Comparison of ENCODE assay signal across 16 cellular contexts in genomic region chr14:90487462-90487861, GRCh38.
A peak's percentile ranks its signal among the peaks of the same experiment; 100 is the strongest.
DNase-seq lines count a peak whose midpoint lies in the region; ATAC-seq and TF ChIP-seq lines count a peak whose summit lies in the region.
"Had no signal": no experiment of that assay in that cellular context is flagged by ENCODE, and none has a peak within 500 bp of the region (broad histone marks: within the 10 kb centered on the region; RNA-seq: fewer than 3 reads in every experiment).

No MANE protein-coding gene starts in this region.

- H3K27me3 ChIP-seq in BLaER1 = no peaks in the 10 kb centered on the region

- CTCF ChIA-PET in GM10248 (lab: Yijun Ruan, JAX) = no interaction called here

- no peaks in the 10 kb centered on the region for H3K9me3 ChIP-seq in BLaER1
- H3K9me3 ChIP-seq: A549, HAP-1 had no signal

- POLR2A ChIA-PET in GM10248 (lab: Yijun Ruan, JAX) = interaction anchor here (0.6 kb wide), 1 partner anchor 543 kb away, joined by 6 read pairs; no protein-coding TSS in a partner anchor

- H3K27me3 Mint-ChIP-seq in neural crest cell (ENCODE audit: low read depth) = peaks cover under 1% of the 10 kb centered on the region
- peaks cover 5% of the 10 kb centered on the region for H3K27me3 Mint-ChIP-seq in T-helper 2 cell treated with Interferon-gamma antibody and Interleukin-4, amounts not matched to agents 5 μg/mL and 100 μg/mL, for 36 hours (ENCODE audit: low read depth)

- peaks cover 29% of the 10 kb centered on the region for H3K4me1 Mint-ChIP-seq in neural crest cell
- H3K4me1 Mint-ChIP-seq in T-helper 2 cell treated with Interferon-gamma antibody and Interleukin-4, amounts not matched to agents 5 μg/mL and 100 μg/mL, for 36 hours (ENCODE audit: low read depth) = peaks cover 4% of the 10 kb centered on the region
- H3K4me1 Mint-ChIP-seq: B cell had no signal

- no peak for ATAC-seq in stimulated activated naive CD8-positive, alpha-beta T cell treated with anti-CD3 and anti-CD28 coated beads, Interleukin-15, Interleukin-2, amounts not matched to agents 100 U/mL and 50 U/mL, for 24 hours
- ATAC-seq: A549 had no signal

- H3K9ac ChIP-seq in BLaER1 = peak overlapping the region; percentile 43; the same call in 1 of the 2 replicates
- H3K9ac ChIP-seq: KMS-11 had no signal

- no peaks in the 10 kb centered on the region for H4K20me1 ChIP-seq in BLaER1

- no peaks in the 10 kb centered on the region for H3K36me3 ChIP-seq in BLaER1
- H3K36me3 ChIP-seq: HAP-1 had no signal

- peak overlapping the region; percentile 71 for H3K27ac Mint-ChIP-seq in neural crest cell (ENCODE audit: unreplicated experiment)
- H3K27ac Mint-ChIP-seq in T-helper 2 cell treated with Interferon-gamma antibody and Interleukin-4, amounts not matched to agents 5 μg/mL and 100 μg/mL, for 36 hours = no peak overlapping the region
- H3K27ac Mint-ChIP-seq: B cell; CD4-positive, CD25-positive, alpha-beta regulatory T cell had no signal

- no peak overlapping the region for H3K4me3 Mint-ChIP-seq in neural crest cell
- H3K4me3 Mint-ChIP-seq in T-helper 2 cell treated with Interferon-gamma antibody and Interleukin-4, amounts not matched to agents 5 μg/mL and 100 μg/mL, for 36 hours = no peak overlapping the region
- H3K4me3 Mint-ChIP-seq: B cell; CD4-positive, CD25-positive, alpha-beta regulatory T cell had no signal

- H3K4me2 ChIP-seq in BLaER1 = peak overlapping the region; percentile 76
- H3K4me2 ChIP-seq: A549, KMS-11 had no signal

- H3K9me3 Mint-ChIP-seq in neural crest cell = no peaks in the 10 kb centered on the region
- no peaks in the 10 kb centered on the region for H3K9me3 Mint-ChIP-seq in T-helper 2 cell treated with Interferon-gamma antibody and Interleukin-4, amounts not matched to agents 5 μg/mL and 100 μg/mL, for 36 hours

- peak overlapping the region; percentile 69 for H3K27ac ChIP-seq in BLaER1
- peak overlapping the region; percentile 60 for H3K27ac ChIP-seq in cingulate gyrus (ENCODE audit: low read depth, low read length)
- H3K27ac ChIP-seq: A549, HL-60, KMS-11, SK-N-MC had no signal

- H3K4me1 ChIP-seq in BLaER1 = peaks cover 53% of the 10 kb centered on the region
- H3K4me1 ChIP-seq: A549, HAP-1 had no signal

- TF ChIP-seq CTCF in GM10248 (IDR thresholded peaks at IDR 0.05; ENCODE audit: control extremely low read depth, extremely low read depth, low read depth, missing control alignments) = no peak
- no peak for TF ChIP-seq CTCF in neural crest cell (conservative IDR thresholded peaks at IDR 0.05)

- no peaks in the 10 kb centered on the region for H3K36me3 Mint-ChIP-seq in neural crest cell (ENCODE audit: low read depth)
- no peaks in the 10 kb centered on the region for H3K36me3 Mint-ChIP-seq in T-helper 2 cell treated with Interferon-gamma antibody and Interleukin-4, amounts not matched to agents 5 μg/mL and 100 μg/mL, for 36 hours (ENCODE audit: low read depth)
- H3K36me3 Mint-ChIP-seq: CD4-positive, CD25-positive, alpha-beta regulatory T cell had no signal

- peak; percentile 4 for DNase-seq in GM10248 (ENCODE audit: extremely low spot score)
- DNase-seq in neural crest cell (ENCODE audit: low read depth, low spot score) = no peak
- DNase-seq in T-helper 2 cell treated with Interferon-gamma antibody and Interleukin-4, amounts not matched to agents 5 μg/mL and 100 μg/mL, for 36 hours (ENCODE audit: low spot score) = no peak
- DNase-seq in stimulated activated naive CD8-positive, alpha-beta T cell treated with anti-CD3 and anti-CD28 coated beads, Interleukin-15, Interleukin-2, amounts not matched to agents 100 U/mL and 50 U/mL, for 24 hours = no peak
- no peak for DNase-seq in NCI-H345 treated with DMSO at 0.1 percent for 48 hours (lab: John Stamatoyannopoulos, UW; ENCODE audit: unreplicated experiment)
- DNase-seq: CD4-positive, CD25-positive, alpha-beta regulatory T cell; DND-41; NCI-H2029 treated with DMSO at 0.1 percent for 48 hours had no signal

- H3K4me3 ChIP-seq in BLaER1 = no peak overlapping the region
- H3K4me3 ChIP-seq: A549, HAP-1, SK-N-MC had no signal
